Comparison of ENCODE assay signal across 22 cellular contexts in the genomic region with DNA sequence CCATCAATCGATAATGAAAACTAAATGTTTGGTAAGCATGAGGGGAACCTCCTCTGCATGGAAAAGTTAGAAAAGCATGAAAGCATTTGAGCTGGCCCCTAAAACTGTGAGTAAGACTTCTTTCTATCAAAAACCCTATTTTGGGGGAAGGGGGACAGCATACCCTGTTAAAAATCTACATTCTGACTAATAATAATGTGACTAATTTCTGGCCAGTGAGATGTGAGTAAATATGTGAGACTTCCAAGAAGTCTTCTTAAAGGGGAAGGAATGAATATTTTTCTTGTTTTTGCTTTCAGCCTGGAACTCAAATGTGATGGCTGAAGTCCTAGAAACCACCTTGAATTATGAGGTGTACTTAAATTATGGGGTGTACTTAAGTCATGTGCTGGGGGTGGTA. TPM values are rescaled to one million over a fixed set of nuclear protein-coding genes. Genes with fewer than 3 reads are reported as not detected.
DNase-seq lines count a peak whose midpoint lies in the region; ATAC-seq, FAIRE-seq and TF ChIP-seq lines count a peak whose summit lies in the region.
"Had no signal": no experiment of that assay in that cellular context is flagged by ENCODE, and none has a peak within 500 bp of the region (broad histone marks: within the 10 kb centered on the region; RNA-seq: fewer than 3 reads in every experiment).

No MANE protein-coding gene starts in this region.

- H3K36me3 ChIP-seq in HCT116 (ENCODE audit: control insufficient read depth in 1 of 2, insufficient read depth in 2 of 2, low read length in 2 of 2) (no peaks in the 10 kb centered on the region), astrocyte (ENCODE audit: insufficient read depth, low read length) (no peaks in the 10 kb centered on the region)

- intact Hi-C loops in HCT116 (cut with micrococcal nuclease): no loop called here

- H3K27ac ChIP-seq in HCT116 (ENCODE audit: low read depth, low read length) (no peak overlapping the region), astrocyte (ENCODE audit: low read depth, low read length) (no peak overlapping the region)

- H3K9me2 ChIP-seq in HCT116 (ENCODE audit: insufficient read depth): no peaks in the 10 kb centered on the region

- no TSS peak for BruUV-seq in HCT116 (replicated peaks; lab: Mats Ljungman, UMichigan)

- H3K4me2 ChIP-seq in HCT116 (ENCODE audit: low read length) (no peak overlapping the region), astrocyte (ENCODE audit: low read length) (peak overlapping the region; percentile 38)
- H3K4me2 ChIP-seq: GM23338 had no signal

- H3K4me3 Mint-ChIP-seq in astrocyte (ENCODE audit: unreplicated experiment): no peak overlapping the region
- H3K4me3 Mint-ChIP-seq in T-helper 17 cell: no peak overlapping the region
- H3K4me3 Mint-ChIP-seq: CD4-positive, alpha-beta memory T cell; GM23338; H9 had no signal

- CTCF ChIA-PET in HCT116 (lab: Charles Lee): no interaction called here

- no peak for TF ChIP-seq RAD21 in HCT116 (IDR thresholded peaks at IDR 0.05; ENCODE audit: low read depth)

- H3K4me1 ChIP-seq in HCT116 (ENCODE audit: control insufficient read depth in 1 of 2, insufficient read depth in 2 of 2, low read length in 2 of 2) (peaks cover 0 to 11% of the 10 kb centered on the region in 2 experiments; a peak in 2 of 4 replicates), astrocyte (ENCODE audit: insufficient read depth, low read length) (peaks cover 12% of the 10 kb centered on the region)

- RAD21 ChIA-PET in HCT116 (lab: Charles Lee; ENCODE audit: low non-redundant PET in 1 of 2, low total read pairs in 2 of 2, uncharacterized antibody in 2 of 2, unreplicated experiment in 2 of 2): no interaction called here

- no peak overlapping the region for H3K9ac ChIP-seq in HCT116 (ENCODE audit: low read length)
- H3K9ac ChIP-seq in astrocyte (ENCODE audit: low read length): no peak overlapping the region

- H3K27ac Mint-ChIP-seq in astrocyte (ENCODE audit: unreplicated experiment) (no peak overlapping the region), T-helper 17 cell (no peak overlapping the region)
- H3K27ac Mint-ChIP-seq: CD4-positive, alpha-beta memory T cell; GM23338; H9 had no signal

- H3K27me3 ChIP-seq in HCT116 (ENCODE audit: insufficient read depth, low read length) (no peaks in the 10 kb centered on the region), astrocyte (ENCODE audit: insufficient read depth, low read length) (no peaks in the 10 kb centered on the region)

- no peak for FAIRE-seq in astrocyte (lab: Jason Lieb, UNC)
- FAIRE-seq: GM12878, GM19239 had no signal

- ATAC-seq in HCT116 (no peak), T-helper 17 cell (no peak)
- ATAC-seq: GM12878, GM23338 had no signal

- H3K9me3 Mint-ChIP-seq in astrocyte (ENCODE audit: unreplicated experiment): no peaks in the 10 kb centered on the region
- H3K9me3 Mint-ChIP-seq: GM23338, H9 had no signal

- H3K27me3 Mint-ChIP-seq in astrocyte (ENCODE audit: low read depth, unreplicated experiment) (no peaks in the 10 kb centered on the region), T-helper 17 cell (no peaks in the 10 kb centered on the region)
- H3K27me3 Mint-ChIP-seq: CD4-positive, alpha-beta memory T cell had no signal

- TF ChIP-seq POLR2A in HCT116 (IDR thresholded peaks at IDR 0.05; ENCODE audit: borderline replicate concordance, extremely low read depth, insufficient read depth, insufficient read length): no peak

- H3K4me3 ChIP-seq in HCT116 (replicated peaks in 1 of 2; ENCODE audit: low read depth in 1 of 2, low read length in 2 of 2) (no peak overlapping the region), astrocyte (ENCODE audit: insufficient read depth, low read depth, low read length) (no peak overlapping the region)
- H3K4me3 ChIP-seq: GM12878, GM23338 had no signal

- POLR2A ChIA-PET in HCT116 (lab: Charles Lee): no interaction called here

- H3K9me3 ChIP-seq in HCT116 (ENCODE audit: control insufficient read depth in 1 of 2, insufficient read depth in 1 of 2, low read depth in 1 of 2, low read length in 2 of 2): no peaks in the 10 kb centered on the region
- H3K9me3 ChIP-seq in astrocyte (ENCODE audit: insufficient read depth, low read depth, low read length): no peaks in the 10 kb centered on the region
- H3K9me3 ChIP-seq in T-helper 17 cell (ENCODE audit: control insufficient read depth, low read length, poor library complexity, severe bottlenecking): no peaks in the 10 kb centered on the region

- no peak for DNase-seq in HCT116 (ENCODE audit: low read depth, low spot score)
- DNase-seq in astrocyte (ENCODE audit: low read depth): peak; percentile 23
- peak; percentile 61 for DNase-seq in renal cortical epithelial cell (ENCODE audit: low read depth)
- DNase-seq in T-helper 17 cell: no peak
- no peak for DNase-seq in activated CD4-positive, alpha-beta T cell treated with anti-CD3 and anti-CD28 coated beads for 4 hours
- DNase-seq in UCSD-AML1 (lab: John Stamatoyannopoulos, UW; ENCODE audit: unreplicated experiment): no peak
- DNase-seq: C1 segment of cervical spinal cord; Calu3; CD4-positive, alpha-beta memory T cell; COR-L47; DMS53; DMS79 treated with DMSO at 0.1 percent for 48 hours; GDM1; H9 had no signal

- no peak for TF ChIP-seq CTCF in HCT116 (IDR thresholded peaks at IDR 0.05 in 2 of 3, conservative IDR thresholded peaks at IDR 0.05 in 1 of 3; ENCODE audit: borderline replicate concordance in 1 of 3, insufficient read depth in 1 of 3, low read depth in 2 of 3, low read length in 2 of 3)
- no peak for TF ChIP-seq CTCF in astrocyte (IDR thresholded peaks at IDR 0.05; ENCODE audit: insufficient read depth, low read depth, low read length)

- H3K79me2 ChIP-seq in HCT116 (ENCODE audit: insufficient read depth, low read length) (no peaks in the 10 kb centered on the region), astrocyte (ENCODE audit: insufficient read depth, low read length) (no peaks in the 10 kb centered on the region)

- H3K4me1 Mint-ChIP-seq in astrocyte (ENCODE audit: low read depth, unreplicated experiment): peaks cover 11% of the 10 kb centered on the region
- no peaks in the 10 kb centered on the region for H3K4me1 Mint-ChIP-seq in T-helper 17 cell
- H3K4me1 Mint-ChIP-seq: CD4-positive, alpha-beta memory T cell had no signal

- H4K20me1 ChIP-seq in HCT116 (ENCODE audit: insufficient read depth) (no peaks in the 10 kb centered on the region), astrocyte (ENCODE audit: insufficient read depth, low read length) (no peaks in the 10 kb centered on the region)

- H3K36me3 Mint-ChIP-seq in astrocyte (ENCODE audit: low read depth, unreplicated experiment) (no peaks in the 10 kb centered on the region), T-helper 17 cell (ENCODE audit: low read depth) (no peaks in the 10 kb centered on the region)
- H3K36me3 Mint-ChIP-seq: CD4-positive, alpha-beta memory T cell had no signal

- H2AFZ ChIP-seq in HCT116 (ENCODE audit: low read depth, low read length, poor library complexity, severe bottlenecking): peak overlapping the region; percentile 61
- no peak overlapping the region for H2AFZ ChIP-seq in astrocyte (ENCODE audit: low read depth, low read length)
- H2AFZ ChIP-seq: GM23338 had no signal

TF ChIP-seq in HCT116, 20 proteins besides CTCF, POLR2A, EP300 and RAD21 (continues in another document):
- TF ChIP-seq, protein P1, sequence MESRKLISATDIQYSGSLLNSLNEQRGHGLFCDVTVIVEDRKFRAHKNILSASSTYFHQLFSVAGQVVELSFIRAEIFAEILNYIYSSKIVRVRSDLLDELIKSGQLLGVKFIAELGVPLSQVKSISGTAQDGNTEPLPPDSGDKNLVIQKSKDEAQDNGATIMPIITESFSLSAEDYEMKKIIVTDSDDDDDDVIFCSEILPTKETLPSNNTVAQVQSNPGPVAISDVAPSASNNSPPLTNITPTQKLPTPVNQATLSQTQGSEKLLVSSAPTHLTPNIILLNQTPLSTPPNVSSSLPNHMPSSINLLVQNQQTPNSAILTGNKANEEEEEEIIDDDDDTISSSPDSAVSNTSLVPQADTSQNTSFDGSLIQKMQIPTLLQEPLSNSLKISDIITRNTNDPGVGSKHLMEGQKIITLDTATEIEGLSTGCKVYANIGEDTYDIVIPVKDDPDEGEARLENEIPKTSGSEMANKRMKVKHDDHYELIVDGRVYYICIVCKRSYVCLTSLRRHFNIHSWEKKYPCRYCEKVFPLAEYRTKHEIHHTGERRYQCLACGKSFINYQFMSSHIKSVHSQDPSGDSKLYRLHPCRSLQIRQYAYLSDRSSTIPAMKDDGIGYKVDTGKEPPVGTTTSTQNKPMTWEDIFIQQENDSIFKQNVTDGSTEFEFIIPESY (IDR thresholded peaks at IDR 0.05; ENCODE audit: extremely low read depth, insufficient replicate concordance, low read length): no peak
- TF ChIP-seq POLR2AphosphoS5 (IDR thresholded peaks at IDR 0.05; ENCODE audit: low read depth, low read length) (no peak), SP1 (IDR thresholded peaks at IDR 0.05; ENCODE audit: low read depth) (no peak), TCF7L2 (IDR thresholded peaks at IDR 0.05; ENCODE audit: borderline replicate concordance, extremely low read depth, insufficient read depth, insufficient read length) (no peak), JUND (IDR thresholded peaks at IDR 0.05) (no peak)
- TF ChIP-seq, protein P2, sequence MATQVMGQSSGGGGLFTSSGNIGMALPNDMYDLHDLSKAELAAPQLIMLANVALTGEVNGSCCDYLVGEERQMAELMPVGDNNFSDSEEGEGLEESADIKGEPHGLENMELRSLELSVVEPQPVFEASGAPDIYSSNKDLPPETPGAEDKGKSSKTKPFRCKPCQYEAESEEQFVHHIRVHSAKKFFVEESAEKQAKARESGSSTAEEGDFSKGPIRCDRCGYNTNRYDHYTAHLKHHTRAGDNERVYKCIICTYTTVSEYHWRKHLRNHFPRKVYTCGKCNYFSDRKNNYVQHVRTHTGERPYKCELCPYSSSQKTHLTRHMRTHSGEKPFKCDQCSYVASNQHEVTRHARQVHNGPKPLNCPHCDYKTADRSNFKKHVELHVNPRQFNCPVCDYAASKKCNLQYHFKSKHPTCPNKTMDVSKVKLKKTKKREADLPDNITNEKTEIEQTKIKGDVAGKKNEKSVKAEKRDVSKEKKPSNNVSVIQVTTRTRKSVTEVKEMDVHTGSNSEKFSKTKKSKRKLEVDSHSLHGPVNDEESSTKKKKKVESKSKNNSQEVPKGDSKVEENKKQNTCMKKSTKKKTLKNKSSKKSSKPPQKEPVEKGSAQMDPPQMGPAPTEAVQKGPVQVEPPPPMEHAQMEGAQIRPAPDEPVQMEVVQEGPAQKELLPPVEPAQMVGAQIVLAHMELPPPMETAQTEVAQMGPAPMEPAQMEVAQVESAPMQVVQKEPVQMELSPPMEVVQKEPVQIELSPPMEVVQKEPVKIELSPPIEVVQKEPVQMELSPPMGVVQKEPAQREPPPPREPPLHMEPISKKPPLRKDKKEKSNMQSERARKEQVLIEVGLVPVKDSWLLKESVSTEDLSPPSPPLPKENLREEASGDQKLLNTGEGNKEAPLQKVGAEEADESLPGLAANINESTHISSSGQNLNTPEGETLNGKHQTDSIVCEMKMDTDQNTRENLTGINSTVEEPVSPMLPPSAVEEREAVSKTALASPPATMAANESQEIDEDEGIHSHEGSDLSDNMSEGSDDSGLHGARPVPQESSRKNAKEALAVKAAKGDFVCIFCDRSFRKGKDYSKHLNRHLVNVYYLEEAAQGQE (IDR thresholded peaks at IDR 0.05; ENCODE audit: low read depth): no peak

RNA-seq across cellular contexts. Expression of a gene that starts 54.9 kb away (rescaled TPM):
- total RNA-seq in HCT116 (2021; ENCODE audit: unreplicated experiment) (not detected), astrocyte (not detected in 2 replicates), renal cortical epithelial cell (not detected in 2 replicates), T-helper 17 cell (not detected)
- not detected in 2 replicates for polyA plus RNA-seq in HCT116 (2012)
- total RNA-seq: A172; A673; Calu3; CD4-positive, alpha-beta memory T cell; Daoy; GM12878; GM23338; H4; H9 had no signal
- polyA plus RNA-seq: BJ; CD4-positive, alpha-beta memory T cell; GM12878; GM23338 had no signal

Comparison
In these comparisons a context has a peak if more than half of its experiments do, and no peak if none do; other contexts are left out.
1. DNase-seq: peak in astrocyte (single experiment) and renal cortical epithelial cell (single experiment); none in HCT116 (single experiment), T-helper 17 cell (0 of 3), activated CD4-positive, alpha-beta T cell treated with anti-CD3 and anti-CD28 coated beads for 4 hours (0 of 2) and UCSD-AML1 (single experiment).